ENCODE assay signal across 8 cellular contexts in genomic region chr2:101699939-101700442, GRCh38. TPM values are rescaled to one million over a fixed set of nuclear protein-coding genes. Genes with fewer than 3 reads are reported as not detected.
A peak's percentile ranks its signal among the peaks of the same experiment; 100 is the strongest.
DNase-seq lines count a peak whose midpoint lies in the region; ATAC-seq and TF ChIP-seq lines count a peak whose summit lies in the region.

No MANE protein-coding gene starts in this region.

- dilution Hi-C loops in IMR-90 (cut with HindIII; ENCODE audit: low sequenced_read_pairs, unreplicated experiment): no loop called here

- H3K9ac ChIP-seq in IMR-90 (ENCODE audit: low read depth, low read length) (peak overlapping the region; percentile 76), duodenal mucosa (ENCODE audit: low read depth in 1 of 2, low read length in 2 of 2) (no peak overlapping the region), muscle layer of colon (ENCODE audit: low read length) (peak overlapping the region; percentile 37)

- DNase-seq in AG04449 (ENCODE audit: low read depth, low spot score) (no peak), IMR-90 (peak; percentile 27), Kasumi-1 (lab: John Stamatoyannopoulos, UW) (no peak), GDM1 (lab: John Stamatoyannopoulos, UW) (no peak), glutamatergic neuron (no peak), foreskin melanocyte (no peak)

- in situ Hi-C loops in IMR-90 (cut with MboI; ENCODE audit: low sequenced_read_pairs): loop anchor here (5.0 to 25.0 kb wide), 3 partner anchors 132 to 278 kb away; no protein-coding TSS in a partner anchor

- peaks cover 40% of the 10 kb centered on the region for H4K20me1 ChIP-seq in IMR-90 (ENCODE audit: insufficient read depth, low read length)

- H2BK5ac ChIP-seq in IMR-90 (ENCODE audit: low read depth, low read length, poor library complexity, severe bottlenecking): peak overlapping the region; percentile 86

- H3K9me3 Mint-ChIP-seq in glutamatergic neuron (ENCODE audit: unreplicated experiment): peaks cover 20% of the 10 kb centered on the region

- POLR2A ChIA-PET in AG04449 (lab: Yijun Ruan, JAX) (interaction anchor here (1.0 to 1.3 kb wide), 5 partner anchors 11 to 225 kb away, joined by 3 to 6 read pairs (median 4); partner anchors contain the start of gene RFX8), IMR-90 (lab: Charles Lee; ENCODE audit: unreplicated experiment) (interaction anchor here (0.7 to 1.1 kb wide), 2 partner anchors 63 to 133 kb away, joined by 5 to 8 read pairs; no protein-coding TSS in a partner anchor)

- peak overlapping the region; percentile 93 for H3K14ac ChIP-seq in IMR-90 (replicated peaks; ENCODE audit: low read depth, low read length)

- TF ChIP-seq RAD21 in IMR-90 (IDR thresholded peaks at IDR 0.05; ENCODE audit: low read length): 0 out of 2 replicates have a peak, but pooled peaks have one; percentile 2

- H3K4me3 ChIP-seq in AG04449 (ENCODE audit: low read depth, low read length) (peak overlapping the region; percentile 83), IMR-90 (ENCODE audit: insufficient read depth, low read depth, low read length) (peak overlapping the region; percentile 86), duodenal mucosa (ENCODE audit: low read depth in 1 of 2, low read length in 2 of 2) (peak overlapping the region; percentile 80 to 87), muscle layer of colon (ENCODE audit: low read depth in 1 of 2, low read length in 2 of 2) (peak overlapping the region; percentile 69 to 91)

- H3K27ac ChIP-seq in IMR-90 (ENCODE audit: insufficient read depth, low read length): peak overlapping the region; percentile 91
- no peak overlapping the region for H3K27ac ChIP-seq in duodenal mucosa (ENCODE audit: low read depth, low read length)
- H3K27ac ChIP-seq in muscle layer of colon (ENCODE audit: low read depth, low read length): peak overlapping the region; percentile 52

- CTCF ChIA-PET in AG04449 (lab: Yijun Ruan, JAX): interaction anchor here (0.6 to 4.6 kb wide), 12 partner anchors 9 to 357 kb away, joined by 3 to 53 read pairs (median 4); no protein-coding TSS in a partner anchor
- CTCF ChIA-PET in IMR-90 (lab: Yijun Ruan, JAX): interaction anchor here (0.6 to 1.8 kb wide), 7 partner anchors 19 to 420 kb away, joined by 3 to 7 read pairs (median 5); no protein-coding TSS in a partner anchor

- H3K27me3 ChIP-seq in IMR-90 (ENCODE audit: control insufficient read depth, insufficient read depth, low read length) (no peaks in the 10 kb centered on the region), duodenal mucosa (ENCODE audit: control insufficient read depth in 1 of 2, insufficient read depth in 2 of 2, low read length in 2 of 2) (no peaks in the 10 kb centered on the region), muscle layer of colon (ENCODE audit: control insufficient read depth in 1 of 2, insufficient read depth in 2 of 2, low read length in 2 of 2) (no peaks in the 10 kb centered on the region)

- peak overlapping the region; percentile 37 for H2AK9ac ChIP-seq in IMR-90 (replicated peaks; ENCODE audit: low read depth, low read length, poor library complexity)

- H3K9me1 ChIP-seq in IMR-90 (ENCODE audit: insufficient read depth, low read length): peaks cover 9% of the 10 kb centered on the region

- H3K56ac ChIP-seq in IMR-90 (ENCODE audit: extremely low read depth, insufficient read depth, low read length): peak overlapping the region; percentile 73

- no TSS peak for BruUV-seq in IMR-90 (replicated peaks; lab: Mats Ljungman, UMichigan)

- H3K9me3 ChIP-seq in IMR-90 (ENCODE audit: control insufficient read depth, insufficient read depth, low read length) (no peaks in the 10 kb centered on the region), duodenal mucosa (ENCODE audit: control insufficient read depth in 1 of 2, low read length in 2 of 2) (no peaks in the 10 kb centered on the region), muscle layer of colon (ENCODE audit: low read length) (no peaks in the 10 kb centered on the region)

- peaks cover 8% of the 10 kb centered on the region for H3K36me3 ChIP-seq in IMR-90 (ENCODE audit: control insufficient read depth, insufficient read depth, low read length)
- no peaks in the 10 kb centered on the region for H3K36me3 ChIP-seq in duodenal mucosa (ENCODE audit: control insufficient read depth in 1 of 2, insufficient read depth in 2 of 2, low read length in 2 of 2)
- no peaks in the 10 kb centered on the region for H3K36me3 ChIP-seq in muscle layer of colon (ENCODE audit: insufficient read depth, low read length)

- H2BK120ac ChIP-seq in IMR-90 (ENCODE audit: low read depth, low read length): peak overlapping the region; percentile 35; the same call in 1 of the 2 replicates

- peak overlapping the region; percentile 23; the same call in 1 of the 2 replicates for H2AK5ac ChIP-seq in IMR-90 (ENCODE audit: low read depth, low read length)

- peaks cover 25% of the 10 kb centered on the region for H3K4me1 Mint-ChIP-seq in glutamatergic neuron (ENCODE audit: low read depth, unreplicated experiment)

- H4K8ac ChIP-seq in IMR-90 (ENCODE audit: low read depth in 2 of 2, low read length in 2 of 2): no peak overlapping the region; a peak in 1 of 4 replicates

- no peak overlapping the region for H3K27ac Mint-ChIP-seq in glutamatergic neuron (ENCODE audit: unreplicated experiment)

- peak overlapping the region; percentile 46; the same call in 1 of the 3 replicates for H2BK15ac ChIP-seq in IMR-90 (ENCODE audit: low read depth, low read length)

- TF ChIP-seq CTCF in AG04449 (IDR thresholded peaks at IDR 0.05; ENCODE audit: insufficient read depth, low read length, missing control alignments): no peak
- no peak for TF ChIP-seq CTCF in IMR-90 (conservative IDR thresholded peaks at IDR 0.05; ENCODE audit: low read depth, low read length)
- no peak for TF ChIP-seq CTCF in glutamatergic neuron (IDR thresholded peaks at IDR 0.05; ENCODE audit: partially characterized antibody, unreplicated experiment)

- H3K23ac ChIP-seq in IMR-90 (ENCODE audit: low read depth, low read length): peak overlapping the region; percentile 100

- no peak for TF ChIP-seq POLR2A in IMR-90 (IDR thresholded peaks at IDR 0.05; ENCODE audit: low read depth, low read length)

- peak overlapping the region; percentile 27 for H4K91ac ChIP-seq in IMR-90 (ENCODE audit: insufficient read depth, low read depth, low read length)

- H3K36me3 Mint-ChIP-seq in glutamatergic neuron (ENCODE audit: unreplicated experiment): no peaks in the 10 kb centered on the region

- H3K4me2 ChIP-seq in IMR-90 (ENCODE audit: low read depth, low read length): peak overlapping the region; percentile 96

- H3K79me1 ChIP-seq in IMR-90 (ENCODE audit: low read depth in 1 of 2, low read length in 2 of 2): peaks cover 0 to 24% of the 10 kb centered on the region in 2 experiments; a peak in 3 of 4 replicates

- WGBS in IMR-90 (ENCODE audit: extremely low coverage in 2 of 2, insufficient read length in 1 of 2), 2 experiments: no CpG with 5 or more reads among the region's 8 CpGs

- H4K5ac ChIP-seq in IMR-90 (ENCODE audit: low read depth, low read length): peak overlapping the region; percentile 82; the same call in 1 of the 2 replicates

- peak overlapping the region; percentile 95 for H3K18ac ChIP-seq in IMR-90 (ENCODE audit: low read depth, low read length)

- no peak overlapping the region for H3K4me3 Mint-ChIP-seq in glutamatergic neuron (ENCODE audit: unreplicated experiment)

- H3K27me3 Mint-ChIP-seq in glutamatergic neuron (ENCODE audit: unreplicated experiment): peaks cover 8% of the 10 kb centered on the region

- no peak for ATAC-seq in IMR-90 (ENCODE audit: low read depth)

- H2BK20ac ChIP-seq in IMR-90 (ENCODE audit: low read depth, low read length): peak overlapping the region; percentile 25; the same call in 1 of the 2 replicates

- H3K4me1 ChIP-seq in IMR-90 (ENCODE audit: control insufficient read depth, insufficient read depth, low read length) (peaks cover 9% of the 10 kb centered on the region), duodenal mucosa (ENCODE audit: control insufficient read depth in 1 of 2, insufficient read depth in 2 of 2, low read length in 2 of 2) (peaks cover 10 to 24% of the 10 kb centered on the region in 2 donors), muscle layer of colon (ENCODE audit: insufficient read depth, low read length) (peaks cover 42% of the 10 kb centered on the region)

- H2AFZ ChIP-seq in IMR-90 (replicated peaks; ENCODE audit: low read length, poor library complexity): no peak overlapping the region

- peak overlapping the region; percentile 70 for H3K4ac ChIP-seq in IMR-90 (ENCODE audit: low read depth, low read length)

- intact Hi-C loops in IMR-90 (cut with micrococcal nuclease): loop anchor here (1.0 to 5.0 kb wide), 3 partner anchors 53 to 281 kb away; no protein-coding TSS in a partner anchor

TF ChIP-seq in IMR-90, 13 proteins besides CTCF, POLR2A, EP300 and RAD21 (continues in another document):
- no peak for TF ChIP-seq SMC3 (IDR thresholded peaks at IDR 0.05; ENCODE audit: low read depth, low read length)
- TF ChIP-seq, protein P1, sequence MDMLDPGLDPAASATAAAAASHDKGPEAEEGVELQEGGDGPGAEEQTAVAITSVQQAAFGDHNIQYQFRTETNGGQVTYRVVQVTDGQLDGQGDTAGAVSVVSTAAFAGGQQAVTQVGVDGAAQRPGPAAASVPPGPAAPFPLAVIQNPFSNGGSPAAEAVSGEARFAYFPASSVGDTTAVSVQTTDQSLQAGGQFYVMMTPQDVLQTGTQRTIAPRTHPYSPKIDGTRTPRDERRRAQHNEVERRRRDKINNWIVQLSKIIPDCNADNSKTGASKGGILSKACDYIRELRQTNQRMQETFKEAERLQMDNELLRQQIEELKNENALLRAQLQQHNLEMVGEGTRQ (IDR thresholded peaks at IDR 0.05; ENCODE audit: low read depth, low read length): no peak
- TF ChIP-seq NFE2L2 (IDR thresholded peaks at IDR 0.05; ENCODE audit: low read depth, low read length): no peak
- no peak for TF ChIP-seq RCOR1 (IDR thresholded peaks at IDR 0.05; ENCODE audit: insufficient replicate concordance, low read length)
- no peak for TF ChIP-seq ELK1 (IDR thresholded peaks at IDR 0.05; ENCODE audit: borderline replicate concordance, low read depth, low read length)
- no peak for TF ChIP-seq RFX5 (IDR thresholded peaks at IDR 0.05; ENCODE audit: low read depth, low read length)
- TF ChIP-seq CEBPB (IDR thresholded peaks at IDR 0.05; ENCODE audit: low read depth, low read length): no peak

RNA-seq across cellular contexts. Expression of gene MAP4K4, which starts 2.5 kb away (rescaled TPM):
- total RNA-seq in IMR-90 (2012; rRNA removed) (124 and 130 TPM in 2 replicates), glutamatergic neuron (ENCODE audit: unreplicated experiment) (756 TPM)
- 80.8 and 89.4 TPM in 2 replicates for polyA plus RNA-seq in IMR-90 (2012; rRNA removed)
- polyA plus RNA-seq in IMR-90 (2012; cell fraction: cytosol; rRNA removed): 39.5 and 39.9 TPM in 2 replicates
- 90.5 and 219 TPM in 2 replicates for polyA plus RNA-seq in IMR-90 (2012; cell fraction: nucleus; rRNA removed; ENCODE audit: low replicate concordance)

Comparison
In these comparisons a context has a peak if more than half of its experiments do, and no peak if none do; other contexts are left out.
1. H3K9ac ChIP-seq: peak in IMR-90 (single experiment) and muscle layer of colon (single experiment); none in duodenal mucosa (0 of 2).
2. Peak in every context shown above with its lines, with median percentiles within 50 percentile points of each other: H3K4me3 ChIP-seq.